In the genomic region with DNA sequence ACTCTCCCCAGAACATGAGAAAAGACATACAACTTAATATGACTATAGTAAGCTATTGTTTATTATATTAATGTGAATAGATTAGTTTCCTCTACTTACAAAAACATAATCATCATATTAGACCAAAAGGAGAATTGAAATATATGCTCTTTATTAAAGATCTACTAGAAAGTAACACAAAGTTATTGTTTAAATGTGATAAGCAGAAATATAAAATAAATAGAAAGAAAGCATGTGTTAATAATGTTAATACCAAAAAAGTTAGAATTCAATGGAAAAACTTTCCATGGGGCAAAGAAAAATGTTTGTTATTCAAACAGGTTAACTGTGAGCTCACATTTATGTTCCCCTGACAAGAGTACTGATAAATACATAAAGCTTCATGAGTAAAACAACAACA, we compare ENCODE assay signal across 19 cellular contexts.
A peak's percentile ranks its signal among the peaks of the same experiment; 100 is the strongest.
DNase-seq lines count a peak whose midpoint lies in the region; ATAC-seq, FAIRE-seq and TF ChIP-seq lines count a peak whose summit lies in the region.
"Had no signal": no experiment of that assay in that cellular context is flagged by ENCODE, and none has a peak within 500 bp of the region (broad histone marks: within the 10 kb centered on the region; RNA-seq: fewer than 3 reads in every experiment).

No MANE protein-coding gene starts in this region.

- no peak overlapping the region for H2AK5ac ChIP-seq in IMR-90 (ENCODE audit: low read depth, low read length)

- no peak overlapping the region for H3K9ac ChIP-seq in IMR-90 (ENCODE audit: low read depth, low read length)
- H3K9ac ChIP-seq in kidney (ENCODE audit: low read length in 2 of 2): no peak overlapping the region
- H3K9ac ChIP-seq: BLaER1 treated with 17β-estradiol and CSF1 and Interleukin-3, amounts not matched to agents 10 nM and 100 nM had no signal

- no peak for TF ChIP-seq POLR2A in A549 (IDR thresholded peaks at IDR 0.05; ENCODE audit: low read length)
- TF ChIP-seq POLR2A in IMR-90 (IDR thresholded peaks at IDR 0.05; ENCODE audit: low read depth, low read length): no peak

- no peak overlapping the region for H2BK5ac ChIP-seq in IMR-90 (ENCODE audit: low read depth, low read length, poor library complexity, severe bottlenecking)

- H3K27me3 ChIP-seq in IMR-90 (ENCODE audit: control insufficient read depth, insufficient read depth, low read length) (no peaks in the 10 kb centered on the region), pancreas (no peaks in the 10 kb centered on the region)
- H3K27me3 ChIP-seq: BLaER1 treated with 17β-estradiol and CSF1 and Interleukin-3, amounts not matched to agents 10 nM and 100 nM had no signal

- no peak overlapping the region for H4K5ac ChIP-seq in IMR-90 (ENCODE audit: low read depth, low read length)

- H3K27ac ChIP-seq in A549 (no peak overlapping the region), IMR-90 (ENCODE audit: insufficient read depth, low read length) (no peak overlapping the region), pancreas (no peak overlapping the region), kidney (ENCODE audit: low read depth in 2 of 2, low read length in 2 of 2) (no peak overlapping the region)
- H3K27ac ChIP-seq: BLaER1 treated with 17β-estradiol and CSF1 and Interleukin-3, amounts not matched to agents 10 nM and 100 nM; C4-2B had no signal

- no peak overlapping the region for H3K14ac ChIP-seq in IMR-90 (replicated peaks; ENCODE audit: low read depth, low read length)

- H3K4me3 ChIP-seq in A549 (no peak overlapping the region), IMR-90 (ENCODE audit: insufficient read depth, low read depth, low read length) (no peak overlapping the region), pancreas (no peak overlapping the region), kidney (ENCODE audit: low read length in 2 of 2) (no peak overlapping the region)
- H3K4me3 ChIP-seq: BLaER1 treated with 17β-estradiol and CSF1 and Interleukin-3, amounts not matched to agents 10 nM and 100 nM had no signal

- FAIRE-seq in A549 (lab: Jason Lieb, UNC) (no peak), pancreas (lab: Jason Lieb, UNC) (peak; percentile 72), kidney (lab: Jason Lieb, UNC) (no peak)
- FAIRE-seq: A204.1, D721Med, G401.6, GM12891, GM19239 had no signal

- H3K23ac ChIP-seq in IMR-90 (ENCODE audit: low read depth, low read length): no peak overlapping the region

- H2AFZ ChIP-seq in IMR-90 (replicated peaks; ENCODE audit: low read length, poor library complexity): no peak overlapping the region

- H3K4me1 ChIP-seq in A549: no peaks in the 10 kb centered on the region
- H3K4me1 ChIP-seq in IMR-90 (ENCODE audit: control insufficient read depth, insufficient read depth, low read length): no peaks in the 10 kb centered on the region
- H3K4me1 ChIP-seq in pancreas: no peaks in the 10 kb centered on the region
- H3K4me1 ChIP-seq in kidney (ENCODE audit: control insufficient read depth in 1 of 2, insufficient read depth in 1 of 2, low read depth in 1 of 2, low read length in 2 of 2): no peaks in the 10 kb centered on the region
- H3K4me1 ChIP-seq: Caco-2 had no signal

- CTCF ChIA-PET in A549 (lab: Yijun Ruan, JAX) (no interaction called here), IMR-90 (lab: Yijun Ruan, JAX) (no interaction called here)

- dilution Hi-C loops in IMR-90 (cut with HindIII; ENCODE audit: low sequenced_read_pairs, unreplicated experiment): no loop called here

- no peaks in the 10 kb centered on the region for H3K9me1 ChIP-seq in IMR-90 (ENCODE audit: insufficient read depth, low read length)

- no peak overlapping the region for H4K91ac ChIP-seq in IMR-90 (ENCODE audit: insufficient read depth, low read depth, low read length)

- no peaks in the 10 kb centered on the region for H4K20me1 ChIP-seq in IMR-90 (ENCODE audit: insufficient read depth, low read length)
- H4K20me1 ChIP-seq: BLaER1 treated with 17β-estradiol and CSF1 and Interleukin-3, amounts not matched to agents 10 nM and 100 nM had no signal

- H3K9me3 ChIP-seq in A549: no peaks in the 10 kb centered on the region
- H3K9me3 ChIP-seq in IMR-90 (ENCODE audit: control insufficient read depth, insufficient read depth, low read length): no peaks in the 10 kb centered on the region
- no peaks in the 10 kb centered on the region for H3K9me3 ChIP-seq in pancreas
- H3K9me3 ChIP-seq in kidney (ENCODE audit: control insufficient read depth in 1 of 2, low read length in 2 of 2): no peaks in the 10 kb centered on the region
- H3K9me3 ChIP-seq: Caco-2 had no signal

- H2AK9ac ChIP-seq in IMR-90 (replicated peaks; ENCODE audit: low read depth, low read length, poor library complexity): no peak overlapping the region

- TF ChIP-seq EP300 in A549 (IDR thresholded peaks at IDR 0.05): no peak

- intact Hi-C loops in IMR-90 (cut with micrococcal nuclease) (no loop called here), pancreas (cut with DNase I) (no loop called here), kidney (cut with DNase I) (no loop called here)

- no peaks in the 10 kb centered on the region for H3K36me3 ChIP-seq in IMR-90 (ENCODE audit: control insufficient read depth, insufficient read depth, low read length)
- H3K36me3 ChIP-seq in pancreas: no peaks in the 10 kb centered on the region
- H3K36me3 ChIP-seq in kidney (ENCODE audit: control insufficient read depth in 1 of 2, insufficient read depth in 2 of 2, low read length in 2 of 2): no peaks in the 10 kb centered on the region
- H3K36me3 ChIP-seq: BLaER1 treated with 17β-estradiol and CSF1 and Interleukin-3, amounts not matched to agents 10 nM and 100 nM had no signal

- no TSS peak for BruUV-seq in IMR-90 (replicated peaks; lab: Mats Ljungman, UMichigan)

- no peak overlapping the region for H3K18ac ChIP-seq in IMR-90 (ENCODE audit: low read depth, low read length)

- H2BK15ac ChIP-seq in IMR-90 (ENCODE audit: low read depth, low read length): no peak overlapping the region

- no peak overlapping the region for H2BK120ac ChIP-seq in IMR-90 (ENCODE audit: low read depth, low read length)

- H3K79me1 ChIP-seq in IMR-90 (ENCODE audit: low read depth in 1 of 2, low read length in 2 of 2): no peaks in the 10 kb centered on the region

- H2BK20ac ChIP-seq in IMR-90 (ENCODE audit: low read depth, low read length): no peak overlapping the region

- no peak for ATAC-seq in A549
- no peak for ATAC-seq in IMR-90 (ENCODE audit: low read depth)
- ATAC-seq in pancreas: no peak
- ATAC-seq: CD8-positive, alpha-beta T cell had no signal

- no peak overlapping the region for H3K56ac ChIP-seq in IMR-90 (ENCODE audit: extremely low read depth, insufficient read depth, low read length)

- H3K4ac ChIP-seq in IMR-90 (ENCODE audit: low read depth, low read length): no peak overlapping the region

- DNase-seq in A549 (ENCODE audit: low read depth in 1 of 2, low spot score in 1 of 2) (no peak), IMR-90 (no peak), pancreas (no peak), kidney (no peak), NCI-H2227 (lab: John Stamatoyannopoulos, UW; ENCODE audit: unreplicated experiment) (no peak)
- DNase-seq: 8988T; Caco-2; Calu3; CD4-positive, alpha-beta T cell; CD8-positive, alpha-beta T cell; DMS79 treated with DMSO at 0.1 percent for 48 hours; GF-D8 had no signal

- TF ChIP-seq RAD21 in A549 (conservative IDR thresholded peaks at IDR 0.05 in 1 of 2, IDR thresholded peaks at IDR 0.05 in 1 of 2) (no peak), IMR-90 (IDR thresholded peaks at IDR 0.05; ENCODE audit: low read length) (no peak)

- in situ Hi-C loops in IMR-90 (cut with MboI; ENCODE audit: low sequenced_read_pairs): no loop called here

- TF ChIP-seq CTCF in A549 (IDR thresholded peaks at IDR 0.05) (no peak), IMR-90 (conservative IDR thresholded peaks at IDR 0.05; ENCODE audit: low read depth, low read length) (no peak), pancreas (IDR thresholded peaks at IDR 0.05) (no peak), kidney (IDR thresholded peaks at IDR 0.05; ENCODE audit: borderline replicate concordance, extremely low read depth, insufficient read depth) (no peak)

- POLR2A ChIA-PET in A549 (lab: Yijun Ruan, JAX): no interaction called here
- POLR2A ChIA-PET in IMR-90 (lab: Charles Lee; ENCODE audit: unreplicated experiment): no interaction called here

- H3K4me2 ChIP-seq in A549 (no peak overlapping the region), IMR-90 (ENCODE audit: low read depth, low read length) (no peak overlapping the region)

- H4K8ac ChIP-seq in IMR-90 (ENCODE audit: low read depth in 2 of 2, low read length in 2 of 2): no peak overlapping the region

TF ChIP-seq in A549, 52 proteins besides CTCF, POLR2A, EP300 and RAD21:
- TF ChIP-seq MAZ (IDR thresholded peaks at IDR 0.05; ENCODE audit: borderline replicate concordance, low read depth, low read length) (no peak), MAFK (IDR thresholded peaks at IDR 0.05; ENCODE audit: partially characterized antibody) (peak; percentile 71)

TF ChIP-seq in IMR-90, 13 proteins besides CTCF, POLR2A, EP300 and RAD21:
- TF ChIP-seq MXI1 (IDR thresholded peaks at IDR 0.05; ENCODE audit: borderline replicate concordance, low read depth, low read length): no peak
- peak; percentile 48; the same call in 1 of the 2 replicates for TF ChIP-seq MAFK (IDR thresholded peaks at IDR 0.05; ENCODE audit: low read depth, low read length)
